In genomic region chr9:135907006-135907434, GRCh38 we compare ENCODE assay signal across 1 cellular context.
TF ChIP-seq lines count a peak whose summit lies in the region.

No MANE protein-coding gene starts in this region.

TF ChIP-seq in HepG2, 621 proteins besides CTCF, POLR2A, EP300 and RAD21 (continued from another document):
- TF ChIP-seq, protein P1, sequence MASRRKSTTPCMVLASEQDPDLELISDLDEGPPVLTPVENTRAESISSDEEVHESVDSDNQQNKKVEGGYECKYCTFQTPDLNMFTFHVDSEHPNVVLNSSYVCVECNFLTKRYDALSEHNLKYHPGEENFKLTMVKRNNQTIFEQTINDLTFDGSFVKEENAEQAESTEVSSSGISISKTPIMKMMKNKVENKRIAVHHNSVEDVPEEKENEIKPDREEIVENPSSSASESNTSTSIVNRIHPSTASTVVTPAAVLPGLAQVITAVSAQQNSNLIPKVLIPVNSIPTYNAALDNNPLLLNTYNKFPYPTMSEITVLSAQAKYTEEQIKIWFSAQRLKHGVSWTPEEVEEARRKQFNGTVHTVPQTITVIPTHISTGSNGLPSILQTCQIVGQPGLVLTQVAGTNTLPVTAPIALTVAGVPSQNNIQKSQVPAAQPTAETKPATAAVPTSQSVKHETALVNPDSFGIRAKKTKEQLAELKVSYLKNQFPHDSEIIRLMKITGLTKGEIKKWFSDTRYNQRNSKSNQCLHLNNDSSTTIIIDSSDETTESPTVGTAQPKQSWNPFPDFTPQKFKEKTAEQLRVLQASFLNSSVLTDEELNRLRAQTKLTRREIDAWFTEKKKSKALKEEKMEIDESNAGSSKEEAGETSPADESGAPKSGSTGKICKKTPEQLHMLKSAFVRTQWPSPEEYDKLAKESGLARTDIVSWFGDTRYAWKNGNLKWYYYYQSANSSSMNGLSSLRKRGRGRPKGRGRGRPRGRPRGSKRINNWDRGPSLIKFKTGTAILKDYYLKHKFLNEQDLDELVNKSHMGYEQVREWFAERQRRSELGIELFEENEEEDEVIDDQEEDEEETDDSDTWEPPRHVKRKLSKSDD (CRISPR knock-in tag; IDR thresholded peaks at IDR 0.05; ENCODE audit: low read depth), result no peak
- TF ChIP-seq RBFOX2 (IDR thresholded peaks at IDR 0.05; ENCODE audit: low read depth, low read length), result 0 out of 2 replicates have a peak, but pooled peaks have one; percentile 29
- 0 out of 2 replicates have a peak, but pooled peaks have one; percentile 39 for TF ChIP-seq ZNF446 (CRISPR knock-in tag; IDR thresholded peaks at IDR 0.05)
- peak; percentile 88 for TF ChIP-seq MAX (IDR thresholded peaks at IDR 0.05)
- no peak for TF ChIP-seq GFI1 (CRISPR knock-in tag; IDR thresholded peaks at IDR 0.05; ENCODE audit: borderline replicate concordance)
- TF ChIP-seq MTF2 (CRISPR knock-in tag; IDR thresholded peaks at IDR 0.05; ENCODE audit: borderline replicate concordance), result no peak
- no peak for TF ChIP-seq BHLHE40 (IDR thresholded peaks at IDR 0.05; ENCODE audit: low read length)
- TF ChIP-seq TAF1 (CRISPR knock-in tag; IDR thresholded peaks at IDR 0.05), result peak; percentile 11; the same call in 1 of the 2 replicates
- TF ChIP-seq HHEX (CRISPR knock-in tag; IDR thresholded peaks at IDR 0.05), result no peak
- TF ChIP-seq FOXP1 (IDR thresholded peaks at IDR 0.05), result no peak
- TF ChIP-seq FOXP1 (CRISPR knock-in tag; IDR thresholded peaks at IDR 0.05), result no peak
